In genomic region chr1:23607944-23608343, GRCh38 we compare ENCODE assay signal across 19 cellular contexts. TPM values are rescaled to one million over a fixed set of nuclear protein-coding genes. Genes with fewer than 3 reads are reported as not detected.
DNase-seq lines count a peak whose midpoint lies in the region; ATAC-seq and TF ChIP-seq lines count a peak whose summit lies in the region.
"Had no signal": no experiment of that assay in that cellular context is flagged by ENCODE, and none has a peak within 500 bp of the region (broad histone marks: within the 10 kb centered on the region; RNA-seq: fewer than 3 reads in every experiment).

No MANE protein-coding gene starts in this region.

- no peak overlapping the region for H3K4me3 ChIP-seq in BLaER1 treated with 17β-estradiol and CSF1 and Interleukin-3, amounts not matched to agents 10 nM and 100 nM
- H3K4me3 ChIP-seq in CD8-positive, alpha-beta T cell (ENCODE audit: low read depth, low read length) = no peak overlapping the region
- H3K4me3 ChIP-seq: Peyer's patch, SK-N-MC had no signal

- H3K4me1 ChIP-seq in BLaER1 treated with 17β-estradiol and CSF1 and Interleukin-3, amounts not matched to agents 10 nM and 100 nM = peaks cover 12 to 100% (median 95%) of the 10 kb centered on the region in 10 experiments
- H3K4me1 ChIP-seq in CD8-positive, alpha-beta T cell (ENCODE audit: insufficient read depth, low read length) = peaks cover 67% of the 10 kb centered on the region

- H4K20me1 ChIP-seq in BLaER1 treated with 17β-estradiol and CSF1 and Interleukin-3, amounts not matched to agents 10 nM and 100 nM = no peaks in the 10 kb centered on the region; a peak in 1 of 22 replicates

- POLR2A ChIA-PET in CD8-positive, alpha-beta T cell (lab: Charles Lee) = interaction anchor here (0.9 kb wide), 1 partner anchor 15 kb away, joined by 4 read pairs; no protein-coding TSS in a partner anchor
- POLR2A ChIA-PET in naive thymus-derived CD8-positive, alpha-beta T cell (lab: Charles Lee) = interaction anchor here (0.6 to 12.2 kb wide), 3 partner anchors 8 to 50 kb away, joined by 4 to 359 read pairs (median 5); partner anchors contain the start of gene ID3
- POLR2A ChIA-PET in activated CD8-positive, alpha-beta T cell treated with anti-CD3 and anti-CD28 coated beads, Interleukin-2, amount 10 ng/mL, durations not matched to agents 7 days and 5 days (lab: Charles Lee) = no interaction called here

- H3K27me3 ChIP-seq in BLaER1 treated with 17β-estradiol and CSF1 and Interleukin-3, amounts not matched to agents 10 nM and 100 nM = no peaks in the 10 kb centered on the region
- H3K27me3 ChIP-seq in CD8-positive, alpha-beta T cell (ENCODE audit: insufficient read depth, low read length) = no peaks in the 10 kb centered on the region
- H3K27me3 ChIP-seq: Peyer's patch had no signal

- H3K27ac ChIP-seq in BLaER1 treated with 17β-estradiol and CSF1 and Interleukin-3, amounts not matched to agents 10 nM and 100 nM = 0 out of 22 replicates have a peak overlapping the region, but pooled peaks of 1 of the 11 experiments have one; percentile 35
- no peak overlapping the region for H3K27ac ChIP-seq in CD8-positive, alpha-beta T cell (ENCODE audit: low read depth, low read length)
- H3K27ac ChIP-seq: SK-N-MC had no signal

- no peaks in the 10 kb centered on the region for H3K27me3 Mint-ChIP-seq in CD8-positive, alpha-beta T cell (ENCODE audit: low read depth)
- no peaks in the 10 kb centered on the region for H3K27me3 Mint-ChIP-seq in T-helper 17 cell
- no peaks in the 10 kb centered on the region for H3K27me3 Mint-ChIP-seq in naive thymus-derived CD8-positive, alpha-beta T cell
- H3K27me3 Mint-ChIP-seq in activated CD8-positive, alpha-beta T cell treated with anti-CD3 and anti-CD28 coated beads, Interleukin-2, amount 10 ng/mL, durations not matched to agents 7 days and 5 days (ENCODE audit: low read depth) = no peaks in the 10 kb centered on the region
- H3K27me3 Mint-ChIP-seq: IgD-negative memory B cell had no signal

- H3K9me3 Mint-ChIP-seq in CD8-positive, alpha-beta T cell = no peaks in the 10 kb centered on the region
- H3K9me3 Mint-ChIP-seq in naive thymus-derived CD8-positive, alpha-beta T cell = no peaks in the 10 kb centered on the region
- no peaks in the 10 kb centered on the region for H3K9me3 Mint-ChIP-seq in activated CD8-positive, alpha-beta T cell treated with anti-CD3 and anti-CD28 coated beads, Interleukin-2, amount 10 ng/mL, durations not matched to agents 7 days and 5 days (ENCODE audit: insufficient read depth)
- H3K9me3 Mint-ChIP-seq: IgD-negative memory B cell had no signal

- H3K9ac ChIP-seq in BLaER1 treated with 17β-estradiol and CSF1 and Interleukin-3, amounts not matched to agents 10 nM and 100 nM = no peak overlapping the region

- no peaks in the 10 kb centered on the region for H3K36me3 Mint-ChIP-seq in CD8-positive, alpha-beta T cell
- H3K36me3 Mint-ChIP-seq in T-helper 17 cell (ENCODE audit: low read depth) = no peaks in the 10 kb centered on the region
- H3K36me3 Mint-ChIP-seq in naive thymus-derived CD8-positive, alpha-beta T cell = no peaks in the 10 kb centered on the region
- H3K36me3 Mint-ChIP-seq in activated CD8-positive, alpha-beta T cell treated with anti-CD3 and anti-CD28 coated beads, Interleukin-2, amount 10 ng/mL, durations not matched to agents 7 days and 5 days (ENCODE audit: low read depth) = no peaks in the 10 kb centered on the region

- H3K27ac Mint-ChIP-seq in CD8-positive, alpha-beta T cell = peak overlapping the region; percentile 29
- peak overlapping the region; percentile 82 for H3K27ac Mint-ChIP-seq in T-helper 17 cell
- H3K27ac Mint-ChIP-seq in naive thymus-derived CD8-positive, alpha-beta T cell = peak overlapping the region; percentile 4 to 96 (median 84)
- no peak overlapping the region for H3K27ac Mint-ChIP-seq in activated CD8-positive, alpha-beta T cell treated with anti-CD3 and anti-CD28 coated beads, Interleukin-2, amount 10 ng/mL, durations not matched to agents 7 days and 5 days

- DNase-seq in CD8-positive, alpha-beta T cell = no peak
- DNase-seq in T-helper 17 cell (no peak), RKO (ENCODE audit: low spot score) (no peak)
- no peak for DNase-seq in naive thymus-derived CD8-positive, alpha-beta T cell
- DNase-seq in activated CD8-positive, alpha-beta T cell treated with anti-CD3 and anti-CD28 coated beads, Interleukin-2, amount 10 ng/mL, durations not matched to agents 7 days and 5 days = no peak
- DNase-seq: ACHN, AML-193, DMS 273 treated with DMSO at 0.1 percent for 48 hours, MV-4-11, NCI-H1417, NCI-H1930, NCI-H510A, Peyer's patch, Right ventricle myocardium superior, T-helper 1 cell had no signal

- CTCF ChIA-PET in CD8-positive, alpha-beta T cell (lab: Charles Lee) = interaction anchor here (1.2 to 1.5 kb wide), 2 partner anchors 11 to 27 kb away, joined by 4 to 5 read pairs; no protein-coding TSS in a partner anchor
- CTCF ChIA-PET in activated CD8-positive, alpha-beta T cell treated with anti-CD3 and anti-CD28 coated beads, Interleukin-2, amount 10 ng/mL, durations not matched to agents 7 days and 5 days (lab: Charles Lee) = interaction anchor here (1.4 kb wide), 1 partner anchor 27 kb away, joined by 4 read pairs; no protein-coding TSS in a partner anchor

- H3K4me3 Mint-ChIP-seq in CD8-positive, alpha-beta T cell = no peak overlapping the region
- no peak overlapping the region for H3K4me3 Mint-ChIP-seq in T-helper 17 cell
- peak overlapping the region in 2 of 10 donors; percentile 3 to 11 for H3K4me3 Mint-ChIP-seq in naive thymus-derived CD8-positive, alpha-beta T cell
- H3K4me3 Mint-ChIP-seq in activated CD8-positive, alpha-beta T cell treated with anti-CD3 and anti-CD28 coated beads, Interleukin-2, amount 10 ng/mL, durations not matched to agents 7 days and 5 days = no peak overlapping the region

- no peak for TF ChIP-seq CTCF in CD8-positive, alpha-beta T cell (IDR thresholded peaks at IDR 0.05)

- no peaks in the 10 kb centered on the region for H3K9me3 ChIP-seq in BLaER1 treated with 17β-estradiol and CSF1 and Interleukin-3, amounts not matched to agents 10 nM and 100 nM (replicated peaks in 1 of 11)
- no peaks in the 10 kb centered on the region for H3K9me3 ChIP-seq in CD8-positive, alpha-beta T cell (ENCODE audit: low read length)
- H3K9me3 ChIP-seq in T-helper 17 cell (ENCODE audit: control insufficient read depth, low read length, poor library complexity, severe bottlenecking) = no peaks in the 10 kb centered on the region
- H3K9me3 ChIP-seq: Peyer's patch had no signal

- H3K4me1 Mint-ChIP-seq in CD8-positive, alpha-beta T cell (ENCODE audit: low read depth) = peaks cover 72% of the 10 kb centered on the region
- peaks cover 45% of the 10 kb centered on the region for H3K4me1 Mint-ChIP-seq in T-helper 17 cell
- H3K4me1 Mint-ChIP-seq in naive thymus-derived CD8-positive, alpha-beta T cell = peaks cover 44 to 87% (median 71%) of the 10 kb centered on the region in 4 donors
- peaks cover 40% of the 10 kb centered on the region for H3K4me1 Mint-ChIP-seq in activated CD8-positive, alpha-beta T cell treated with anti-CD3 and anti-CD28 coated beads, Interleukin-2, amount 10 ng/mL, durations not matched to agents 7 days and 5 days (ENCODE audit: low read depth)

- no peaks in the 10 kb centered on the region for H3K36me3 ChIP-seq in BLaER1 treated with 17β-estradiol and CSF1 and Interleukin-3, amounts not matched to agents 10 nM and 100 nM
- no peaks in the 10 kb centered on the region for H3K36me3 ChIP-seq in CD8-positive, alpha-beta T cell (ENCODE audit: insufficient read depth, low read length)
- H3K36me3 ChIP-seq: Peyer's patch had no signal

- ATAC-seq in CD8-positive, alpha-beta T cell = no peak
- ATAC-seq in T-helper 17 cell (no peak), GM18511 (IDR thresholded peaks at IDR 0.05; ENCODE audit: unreplicated experiment) (no peak)
- no peak for ATAC-seq in naive thymus-derived CD8-positive, alpha-beta T cell
- ATAC-seq in activated CD8-positive, alpha-beta T cell treated with anti-CD3 and anti-CD28 coated beads, Interleukin-2, amount 10 ng/mL, durations not matched to agents 7 days and 5 days = no peak

- peak overlapping the region in 7 of 11 experiments; percentile 14 to 99 (median 54); a peak in 13 of 22 replicates for H3K4me2 ChIP-seq in BLaER1 treated with 17β-estradiol and CSF1 and Interleukin-3, amounts not matched to agents 10 nM and 100 nM

- intact Hi-C loops in CD8-positive, alpha-beta T cell (cut with DNase I, micrococcal nuclease) = no loop called here

RNA-seq across cellular contexts. Expression of gene ID3, which starts 48.6 kb away (rescaled TPM):
- 10 to 100 TPM; 44.2 to 48.1 TPM for total RNA-seq in CD8-positive, alpha-beta T cell
- 10 to 100 TPM in 1 of 2 donors, 1 to 10 TPM in 1; 8.6 to 10.7 TPM for total RNA-seq in T-helper 17 cell
- 10 to 100 TPM; 60.9 to 64.8 TPM for total RNA-seq in naive thymus-derived CD8-positive, alpha-beta T cell
- 1 to 10 TPM; 2.7 to 10.0 (median 4.6) TPM for polyA plus RNA-seq in naive thymus-derived CD8-positive, alpha-beta T cell
- 10 to 100 TPM; 31.4 to 34.4 TPM for total RNA-seq in activated CD8-positive, alpha-beta T cell treated with anti-CD3 and anti-CD28 coated beads, Interleukin-2, amount 10 ng/mL, durations not matched to agents 7 days and 5 days
